ENCODE assay signal across 8 cellular contexts in genomic region chr16:69187891-69188451, GRCh38. TPM values are rescaled to one million over a fixed set of nuclear protein-coding genes. Genes with fewer than 3 reads are reported as not detected.
DNase-seq lines count a peak whose midpoint lies in the region; ATAC-seq and TF ChIP-seq lines count a peak whose summit lies in the region.

No MANE protein-coding gene starts in this region.

- peak overlapping the region; percentile 86 for H3K27ac Mint-ChIP-seq in GM23338
- peak overlapping the region; percentile 81 to 97 for H3K27ac Mint-ChIP-seq in activated naive CD4-positive, alpha-beta T cell treated with anti-CD3 and anti-CD28 coated beads, Interleukin-2, amount 50 U/mL, for 72 hours

- H2BK12ac ChIP-seq in trophoblast cell (ENCODE audit: low read length), result no peak overlapping the region

- H3K4me3 ChIP-seq in AG10803 (ENCODE audit: low read length), result peak overlapping the region; percentile 87
- H3K4me3 ChIP-seq in GM23338, result peak overlapping the region; percentile 93
- H3K4me3 ChIP-seq in heart left ventricle, result peak overlapping the region; percentile 59 to 91 (median 78)
- peak overlapping the region; percentile 86 for H3K4me3 ChIP-seq in trophoblast cell (ENCODE audit: low read depth, low read length)

- DNase-seq in AG10803 (ENCODE audit: low read depth) (peak; percentile 52), GM23338 (ENCODE audit: low spot score) (peak; percentile 50), RPMI7951 (ENCODE audit: low read depth) (peak; percentile 40), heart left ventricle (peak in 3 of 5 donors; percentile 41 to 61 (median 43)), trophoblast cell (peak; percentile 12 to 35)
- DNase-seq in activated naive CD4-positive, alpha-beta T cell treated with anti-CD3 and anti-CD28 coated beads, Interleukin-2, amount 50 U/mL, for 72 hours (ENCODE audit: low spot score in 2 of 2), result peak in 1 of 2 donors; percentile 28

- H3K14ac ChIP-seq in trophoblast cell (ENCODE audit: low read length), result peak overlapping the region; percentile 69

- H3K79me2 ChIP-seq in GM23338 (replicated peaks; ENCODE audit: insufficient read depth) (peaks cover 47% of the 10 kb centered on the region), trophoblast cell (ENCODE audit: control insufficient read depth, insufficient read depth, low read length, poor library complexity) (peaks cover 2% of the 10 kb centered on the region)

- H3K4ac ChIP-seq in trophoblast cell (ENCODE audit: low read depth, low read length), result peak overlapping the region; percentile 82

- H3K79me1 ChIP-seq in trophoblast cell (ENCODE audit: low read length), result peaks cover 7% of the 10 kb centered on the region

- H3K9me3 ChIP-seq in heart left ventricle (no peaks in the 10 kb centered on the region), trophoblast cell (ENCODE audit: insufficient read depth, low read depth, low read length) (no peaks in the 10 kb centered on the region)

- peak overlapping the region; percentile 80 for H3K9ac ChIP-seq in trophoblast cell (ENCODE audit: low read length)

- peaks cover 5% of the 10 kb centered on the region for H3K36me3 Mint-ChIP-seq in GM23338 (ENCODE audit: low read depth)
- H3K36me3 Mint-ChIP-seq in activated naive CD4-positive, alpha-beta T cell treated with anti-CD3 and anti-CD28 coated beads, Interleukin-2, amount 50 U/mL, for 72 hours, result peaks cover 16 to 23% of the 10 kb centered on the region in 2 donors

- H3K4me1 ChIP-seq in GM23338 (ENCODE audit: insufficient read depth) (peaks cover 24% of the 10 kb centered on the region), heart left ventricle (peaks cover 3 to 49% (median 22%) of the 10 kb centered on the region in 12 donors), trophoblast cell (ENCODE audit: control insufficient read depth in 1 of 2, insufficient read depth in 2 of 2, low read length in 2 of 2) (peaks cover 2 to 9% of the 10 kb centered on the region in 2 experiments)

- intact Hi-C loops in heart left ventricle (cut with DNase I), result loop anchor here in 1 of 10 donors (10.0 kb wide), 1 partner anchor 67 kb away; no protein-coding TSS in a partner anchor

- no peak overlapping the region for H2AK5ac ChIP-seq in trophoblast cell (ENCODE audit: low read length)

- peak overlapping the region; percentile 85 for H3K4me3 Mint-ChIP-seq in GM23338

- WGBS in heart left ventricle, 4 donors, result 0 to 1% (median 0%) methylated on average over 13 to 24 of the region's 24 CpGs
- no CpG with 5 or more reads among the region's 24 CpGs for WGBS in trophoblast cell (ENCODE audit: extremely low coverage, insufficient coverage, insufficient read length)

- no peak overlapping the region for H3K23ac ChIP-seq in trophoblast cell (ENCODE audit: low read length)

- H2BK120ac ChIP-seq in trophoblast cell (ENCODE audit: insufficient read depth, low read length, poor library complexity), result peak overlapping the region; percentile 67

- no peak overlapping the region for H4K91ac ChIP-seq in trophoblast cell (ENCODE audit: low read depth, low read length)

- H3K4me1 Mint-ChIP-seq in GM23338, result peaks cover 26% of the 10 kb centered on the region

- H3K4me2 ChIP-seq in GM23338, result peak overlapping the region; percentile 80
- peak overlapping the region; percentile 73 for H3K4me2 ChIP-seq in trophoblast cell (ENCODE audit: low read length)

- no peak overlapping the region; the same call in 1 of the 2 replicates for H3K27ac ChIP-seq in GM23338 (ENCODE audit: low read depth)
- H3K27ac ChIP-seq in heart left ventricle, result peak overlapping the region in 11 of 12 donors; percentile 71 to 90 (median 83)
- no peak overlapping the region for H3K27ac ChIP-seq in trophoblast cell (ENCODE audit: low read depth, low read length)

- ATAC-seq in GM23338, result peak; percentile 21
- peak in 1 of 2 donors; percentile 16 for ATAC-seq in activated naive CD4-positive, alpha-beta T cell treated with anti-CD3 and anti-CD28 coated beads, Interleukin-2, amount 50 U/mL, for 72 hours
- peak in 3 of 4 donors; percentile 10 to 44 (median 19) for ATAC-seq in heart left ventricle
- ATAC-seq in HG03039 (IDR thresholded peaks at IDR 0.05; ENCODE audit: unreplicated experiment), result no peak
- ATAC-seq in HG02884 (IDR thresholded peaks at IDR 0.05; ENCODE audit: unreplicated experiment), result no peak

- H3K27me3 ChIP-seq in GM23338 (ENCODE audit: insufficient read depth), result no peaks in the 10 kb centered on the region
- no peaks in the 10 kb centered on the region for H3K27me3 ChIP-seq in heart left ventricle
- H3K27me3 ChIP-seq in trophoblast cell (ENCODE audit: insufficient read depth, low read length), result no peaks in the 10 kb centered on the region

- H3K27me3 Mint-ChIP-seq in GM23338 (ENCODE audit: insufficient read depth, low read depth, poor library complexity), result peaks cover 3% of the 10 kb centered on the region

- no peaks in the 10 kb centered on the region; the same call in none of the 2 replicates for H4K20me1 ChIP-seq in GM23338 (replicated peaks; ENCODE audit: insufficient read depth)

- no peaks in the 10 kb centered on the region for H3K9me3 Mint-ChIP-seq in GM23338
- no peaks in the 10 kb centered on the region for H3K9me3 Mint-ChIP-seq in activated naive CD4-positive, alpha-beta T cell treated with anti-CD3 and anti-CD28 coated beads, Interleukin-2, amount 50 U/mL, for 72 hours

- no peaks in the 10 kb centered on the region for H3K9me2 ChIP-seq in GM23338 (ENCODE audit: insufficient read depth)

- no peak overlapping the region for H2BK5ac ChIP-seq in trophoblast cell (ENCODE audit: low read depth, low read length, poor library complexity)

- H2AFZ ChIP-seq in GM23338 (peak overlapping the region; percentile 29; the same call in 1 of the 2 replicates), trophoblast cell (ENCODE audit: insufficient read depth, low read length, poor library complexity) (no peak overlapping the region)

- H4K8ac ChIP-seq in trophoblast cell (ENCODE audit: low read depth, low read length), result peak overlapping the region; percentile 72

- TF ChIP-seq POLR2A in heart left ventricle (IDR thresholded peaks at IDR 0.05), result no peak

- no peaks in the 10 kb centered on the region for H3K36me3 ChIP-seq in GM23338 (ENCODE audit: insufficient read depth)
- H3K36me3 ChIP-seq in heart left ventricle, result no peaks in the 10 kb centered on the region
- H3K36me3 ChIP-seq in trophoblast cell (ENCODE audit: control insufficient read depth in 1 of 2, insufficient read depth in 2 of 2, low read length in 2 of 2), result no peaks in the 10 kb centered on the region

- no peak overlapping the region for H4K12ac ChIP-seq in trophoblast cell (ENCODE audit: low read depth, low read length)

- H3K18ac ChIP-seq in trophoblast cell (ENCODE audit: low read length), result no peak overlapping the region

- TF ChIP-seq CTCF in AG10803 (conservative IDR thresholded peaks at IDR 0.05; ENCODE audit: low read length) (no peak), GM23338 (conservative IDR thresholded peaks at IDR 0.05; ENCODE audit: low read depth in 2 of 2) (no peak), heart left ventricle (IDR thresholded peaks at IDR 0.05) (no peak)

- no peaks in the 10 kb centered on the region for H3F3A ChIP-seq in GM23338 (replicated peaks; ENCODE audit: low read depth)

TF ChIP-seq in GM23338, 12 proteins besides CTCF, POLR2A, EP300 and RAD21 (continues in another document):
- TF ChIP-seq, protein P1, sequence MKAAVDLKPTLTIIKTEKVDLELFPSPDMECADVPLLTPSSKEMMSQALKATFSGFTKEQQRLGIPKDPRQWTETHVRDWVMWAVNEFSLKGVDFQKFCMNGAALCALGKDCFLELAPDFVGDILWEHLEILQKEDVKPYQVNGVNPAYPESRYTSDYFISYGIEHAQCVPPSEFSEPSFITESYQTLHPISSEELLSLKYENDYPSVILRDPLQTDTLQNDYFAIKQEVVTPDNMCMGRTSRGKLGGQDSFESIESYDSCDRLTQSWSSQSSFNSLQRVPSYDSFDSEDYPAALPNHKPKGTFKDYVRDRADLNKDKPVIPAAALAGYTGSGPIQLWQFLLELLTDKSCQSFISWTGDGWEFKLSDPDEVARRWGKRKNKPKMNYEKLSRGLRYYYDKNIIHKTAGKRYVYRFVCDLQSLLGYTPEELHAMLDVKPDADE (IDR thresholded peaks at IDR 0.05), result no peak
- TF ChIP-seq ZNF114 (CRISPR knock-in tag; IDR thresholded peaks at IDR 0.05) (no peak), EZH2 (IDR thresholded peaks at IDR 0.05; ENCODE audit: low read depth, unreplicated experiment) (no peak), EZH2phosphoT487 (IDR thresholded peaks at IDR 0.05; ENCODE audit: unreplicated experiment) (no peak), JUNB (IDR thresholded peaks at IDR 0.05; ENCODE audit: unreplicated experiment) (no peak), STAT1 (IDR thresholded peaks at IDR 0.05; ENCODE audit: unreplicated experiment) (no peak)

RNA-seq across cellular contexts. Expression of gene SNTB2, which starts 1.0 kb away (rescaled TPM):
- total RNA-seq in GM23338 (2014; rRNA removed; shearing (Covaris generic)), result 18.8 and 42.7 TPM in 2 replicates
- polyA plus RNA-seq in GM23338 (2016; fragmentation: Nextera tagmentation; extraction: Ambion mirVana) (4.8 and 6.2 TPM in 2 replicates), heart left ventricle (1 to 10 TPM; 2.2 to 5.0 TPM)
- 25.8 and 26.2 TPM in 2 replicates for total RNA-seq in RPMI7951 (2014; rRNA removed; shearing (Covaris generic))
- 10 to 100 TPM; 12.7 to 21.2 TPM for total RNA-seq in activated naive CD4-positive, alpha-beta T cell treated with anti-CD3 and anti-CD28 coated beads, Interleukin-2, amount 50 U/mL, for 72 hours
- 10 to 100 TPM in 7 of 9 donors, 1 to 10 TPM in 2; 8.6 to 28.5 (median 13.2) TPM for total RNA-seq in heart left ventricle
- 5.3 TPM in 2 replicates for polyA plus RNA-seq in trophoblast cell (2013)

RNA-seq across cellular contexts. Expression of gene UTP4, which starts 55.5 kb away (rescaled TPM):
- total RNA-seq in GM23338 (2014; rRNA removed; shearing (Covaris generic)), result 66.6 and 76.7 TPM in 2 replicates
- polyA plus RNA-seq in GM23338 (2016; fragmentation: Nextera tagmentation; extraction: Ambion mirVana), result 63.2 TPM in 2 replicates
- 13.1 and 22.5 TPM in 2 replicates for total RNA-seq in RPMI7951 (2014; rRNA removed; shearing (Covaris generic))
- total RNA-seq in activated naive CD4-positive, alpha-beta T cell treated with anti-CD3 and anti-CD28 coated beads, Interleukin-2, amount 50 U/mL, for 72 hours, result 10 to 100 TPM; 56.0 to 86.7 TPM
- 10 to 100 TPM; 12.8 to 38.2 (median 28.3) TPM for total RNA-seq in heart left ventricle
- polyA plus RNA-seq in heart left ventricle, result 10 to 100 TPM; 11.8 to 31.1 TPM
- polyA plus RNA-seq in trophoblast cell (2013), result 30.0 and 32.5 TPM in 2 replicates

RNA-seq across cellular contexts. Expression of gene CHTF8, which starts 55.6 kb away (rescaled TPM):
- total RNA-seq in GM23338 (2014; rRNA removed; shearing (Covaris generic)), result 147 and 155 TPM in 2 replicates
- polyA plus RNA-seq in GM23338 (2016; fragmentation: Nextera tagmentation; extraction: Ambion mirVana) (24.4 and 25.5 TPM in 2 replicates), heart left ventricle (10 to 100 TPM; 18.7 to 53.2 TPM)
- total RNA-seq in RPMI7951 (2014; rRNA removed; shearing (Covaris generic)), result 58.3 and 65.0 TPM in 2 replicates
- 100 to 1,000 TPM in 1 of 2 donors, 10 to 100 TPM in 1; 94.6 to 135 TPM for total RNA-seq in activated naive CD4-positive, alpha-beta T cell treated with anti-CD3 and anti-CD28 coated beads, Interleukin-2, amount 50 U/mL, for 72 hours
- 10 to 100 TPM; 31.5 to 79.7 (median 57.2) TPM for total RNA-seq in heart left ventricle
- 99.6 and 102 TPM in 2 replicates for polyA plus RNA-seq in trophoblast cell (2013)

Comparison
In these comparisons a context has a peak if more than half of its experiments do, and no peak if none do; other contexts are left out.
1. ATAC-seq: peak in GM23338 (single experiment) and heart left ventricle (3 of 4); none in HG03039 (single experiment) and HG02884 (single experiment).
2. H3K27ac ChIP-seq: peak in heart left ventricle (11 of 12); none in GM23338 (single experiment) and trophoblast cell (single experiment).
3. Peak in every context shown above with its lines, with median percentiles within 50 percentile points of each other: H3K4me3 ChIP-seq.